In the genomic region with DNA sequence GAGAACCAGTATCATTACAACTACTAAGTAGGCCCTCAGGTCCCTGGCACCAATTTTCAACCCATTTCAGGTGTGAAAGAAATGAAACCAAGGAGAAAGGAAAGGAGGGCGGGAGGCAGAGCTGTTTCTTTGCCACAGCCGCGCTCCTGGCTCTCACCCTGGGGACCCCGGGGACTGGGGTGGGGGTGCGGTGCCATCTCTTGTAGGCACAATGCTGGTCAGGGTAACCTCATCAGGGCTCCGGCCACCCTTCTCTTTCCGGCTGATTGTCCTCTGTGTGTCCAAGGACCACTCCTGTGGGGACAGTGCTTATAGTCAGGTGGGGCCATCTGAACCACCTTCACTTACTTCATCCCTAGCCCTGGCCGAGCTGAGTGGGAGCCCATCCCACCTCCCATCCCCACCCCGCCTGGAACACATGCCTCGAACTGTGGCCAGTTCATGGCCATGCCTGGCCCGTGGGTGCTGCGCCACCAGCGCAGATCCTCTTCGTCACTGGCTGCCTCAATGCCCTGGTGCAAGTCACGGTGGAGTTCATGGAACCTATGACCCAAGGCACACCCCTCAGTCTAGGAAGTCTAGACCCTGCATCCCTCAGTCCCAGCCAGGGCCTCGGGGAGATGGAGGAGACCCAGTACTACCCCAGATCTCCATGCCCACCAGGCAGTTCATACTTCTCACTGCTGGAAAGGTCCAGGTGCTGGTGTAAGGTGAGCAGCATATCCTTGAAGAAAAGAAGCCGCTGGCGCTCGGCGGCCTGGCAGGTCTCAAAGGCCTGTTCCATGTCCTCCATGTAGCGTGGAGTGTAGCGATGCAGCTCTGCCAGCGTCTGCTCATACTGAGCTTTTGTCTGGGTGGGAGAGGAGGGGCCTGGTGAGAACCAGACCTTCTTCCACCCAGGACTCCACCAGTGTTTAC, we compare ENCODE assay signal across 8 cellular contexts. TPM values are rescaled to one million over a fixed set of nuclear protein-coding genes. Genes with fewer than 3 reads are reported as not detected.
DNase-seq lines count a peak whose midpoint lies in the region; ATAC-seq and TF ChIP-seq lines count a peak whose summit lies in the region.
"Had no signal": no experiment of that assay in that cellular context is flagged by ENCODE, and none has a peak within 500 bp of the region (broad histone marks: within the 10 kb centered on the region; RNA-seq: fewer than 3 reads in every experiment).

No MANE protein-coding gene starts in this region.

- intact Hi-C loops in Caco-2 (cut with micrococcal nuclease; ENCODE audit: unreplicated experiment): loop anchor here (5.0 kb wide), 2 partner anchors 38 to 53 kb away; no protein-coding TSS in a partner anchor
- intact Hi-C loops in right cardiac atrium (cut with DNase I): loop anchor here in 2 of 4 donors (5.0 kb wide), 3 partner anchors 83 to 173 kb away; a partner anchor contains a TSS

- H3K9me3 ChIP-seq in Caco-2 (no peaks in the 10 kb centered on the region), T-helper 17 cell (ENCODE audit: control insufficient read depth, low read length, poor library complexity, severe bottlenecking) (no peaks in the 10 kb centered on the region), right cardiac atrium (ENCODE audit: control insufficient read depth, low read length) (no peaks in the 10 kb centered on the region)

- H3K4me3 Mint-ChIP-seq in Caco-2 (ENCODE audit: unreplicated experiment): no peak overlapping the region
- no peak overlapping the region for H3K4me3 Mint-ChIP-seq in T-helper 17 cell
- H3K4me3 Mint-ChIP-seq in stimulated activated effector memory CD8-positive, alpha-beta T cell treated with anti-CD3 and anti-CD28 coated beads, Interleukin-12 subunit alpha, Interleukin-12 subunit beta, amount 100 ng/mL, for 72 hours: no peak overlapping the region
- H3K4me3 Mint-ChIP-seq: stimulated activated naive CD8-positive, alpha-beta T cell treated with anti-CD3 and anti-CD28 coated beads, Interleukin-15, Interleukin-2, amounts not matched to agents 100 ng/mL and 50 ng/mL, for 24 hours had no signal

- H3K4me1 ChIP-seq in Caco-2: peaks cover 8% of the 10 kb centered on the region; the same call in 1 of the 2 replicates
- H3K4me1 ChIP-seq in right cardiac atrium (ENCODE audit: control insufficient read depth, insufficient read depth, low read length): peaks cover 13% of the 10 kb centered on the region

- BruUV-seq in Caco-2 (replicated peaks; lab: Mats Ljungman, UMichigan): no TSS peak

- H3K4me1 Mint-ChIP-seq in Caco-2 (ENCODE audit: low read depth, unreplicated experiment): peaks cover 20% of the 10 kb centered on the region
- H3K4me1 Mint-ChIP-seq in T-helper 17 cell: peaks cover 19% of the 10 kb centered on the region
- peaks cover 32% of the 10 kb centered on the region for H3K4me1 Mint-ChIP-seq in stimulated activated effector memory CD8-positive, alpha-beta T cell treated with anti-CD3 and anti-CD28 coated beads, Interleukin-12 subunit alpha, Interleukin-12 subunit beta, amount 100 ng/mL, for 72 hours

- CTCF ChIA-PET in Caco-2 (lab: Charles Lee): interaction anchor here (0.6 to 2.6 kb wide), 14 partner anchors 8 to 176 kb away, joined by 3 to 13 read pairs (median 6); a partner anchor contains a TSS

- DNase-seq in Caco-2 (no peak), T-helper 17 cell (no peak), right cardiac atrium (no peak), GM19240 (ENCODE audit: insufficient read length, low spot score) (no peak), NOMO-1 (lab: John Stamatoyannopoulos, UW; ENCODE audit: unreplicated experiment in 2 of 2) (no peak)
- DNase-seq in stimulated activated effector memory CD8-positive, alpha-beta T cell treated with anti-CD3 and anti-CD28 coated beads, Interleukin-12 subunit alpha, Interleukin-12 subunit beta, amount 100 ng/mL, for 72 hours (ENCODE audit: low spot score in 2 of 2): no peak
- DNase-seq in stimulated activated CD4-positive, alpha-beta T cell treated with anti-CD3 and anti-CD28 coated beads, Interleukin-4, amount 100 ng/mL, for 1 hour: no peak

- peak overlapping the region; percentile 43 for H3K27ac Mint-ChIP-seq in Caco-2 (ENCODE audit: unreplicated experiment)
- peak overlapping the region; percentile 75 for H3K27ac Mint-ChIP-seq in T-helper 17 cell
- peak overlapping the region; percentile 99 for H3K27ac Mint-ChIP-seq in stimulated activated effector memory CD8-positive, alpha-beta T cell treated with anti-CD3 and anti-CD28 coated beads, Interleukin-12 subunit alpha, Interleukin-12 subunit beta, amount 100 ng/mL, for 72 hours

- H3K36me3 ChIP-seq in Caco-2 (ENCODE audit: control insufficient read depth, insufficient read depth, low read length): peaks cover 7% of the 10 kb centered on the region

- TF ChIP-seq CTCF in Caco-2 (IDR thresholded peaks at IDR 0.05; ENCODE audit: insufficient read depth in 1 of 2, low read depth in 1 of 2, low read length in 1 of 2, severe bottlenecking in 1 of 2, unreplicated experiment in 1 of 2): no peak

- ATAC-seq in T-helper 17 cell: no peak
- ATAC-seq in right cardiac atrium: no peak
- no peak for ATAC-seq in stimulated activated effector memory CD8-positive, alpha-beta T cell treated with anti-CD3 and anti-CD28 coated beads, Interleukin-12 subunit alpha, Interleukin-12 subunit beta, amount 100 ng/mL, for 72 hours

- peak overlapping the region; percentile 99 for H3K27ac ChIP-seq in right cardiac atrium (ENCODE audit: low read length)

- no peaks in the 10 kb centered on the region for H3K9me3 Mint-ChIP-seq in Caco-2 (ENCODE audit: unreplicated experiment)
- no peaks in the 10 kb centered on the region for H3K9me3 Mint-ChIP-seq in stimulated activated effector memory CD8-positive, alpha-beta T cell treated with anti-CD3 and anti-CD28 coated beads, Interleukin-12 subunit alpha, Interleukin-12 subunit beta, amount 100 ng/mL, for 72 hours
- H3K9me3 Mint-ChIP-seq: stimulated activated naive CD8-positive, alpha-beta T cell treated with anti-CD3 and anti-CD28 coated beads, Interleukin-15, Interleukin-2, amounts not matched to agents 100 ng/mL and 50 ng/mL, for 24 hours had no signal

- peaks cover 50% of the 10 kb centered on the region for H3K36me3 Mint-ChIP-seq in Caco-2 (ENCODE audit: insufficient read depth, unreplicated experiment)
- no peaks in the 10 kb centered on the region for H3K36me3 Mint-ChIP-seq in T-helper 17 cell (ENCODE audit: low read depth)
- H3K36me3 Mint-ChIP-seq in stimulated activated effector memory CD8-positive, alpha-beta T cell treated with anti-CD3 and anti-CD28 coated beads, Interleukin-12 subunit alpha, Interleukin-12 subunit beta, amount 100 ng/mL, for 72 hours: peaks cover 33% of the 10 kb centered on the region

- POLR2A ChIA-PET in Caco-2 (lab: Charles Lee): interaction anchor here (1.0 to 1.1 kb wide), 2 partner anchors 35 to 70 kb away, joined by 3 to 7 read pairs; a partner anchor contains a TSS

- WGBS in right cardiac atrium: 92% methylated on average over 23 of the region's 23 CpGs

- no peaks in the 10 kb centered on the region for H3K27me3 Mint-ChIP-seq in Caco-2 (ENCODE audit: insufficient read depth, unreplicated experiment)
- peaks cover 6% of the 10 kb centered on the region for H3K27me3 Mint-ChIP-seq in T-helper 17 cell

- H3K4me3 ChIP-seq in Caco-2 (ENCODE audit: low read depth, low read length) (no peak overlapping the region), right cardiac atrium (ENCODE audit: low read length) (no peak overlapping the region)

- H3K27me3 ChIP-seq in Caco-2 (replicated peaks; ENCODE audit: control insufficient read depth, insufficient read depth, low read length) (no peaks in the 10 kb centered on the region), right cardiac atrium (ENCODE audit: control insufficient read depth, insufficient read depth) (no peaks in the 10 kb centered on the region)

RNA-seq across cellular contexts. Expression of a gene that starts 2.3 kb away (rescaled TPM):
- 99.9 and 100.0 TPM in 2 replicates for total RNA-seq in Caco-2 (2022)
- 100 to 1,000 TPM; 181 to 189 TPM for total RNA-seq in T-helper 17 cell
- 10 to 100 TPM; 43.8 to 67.4 (median 56.5) TPM for total RNA-seq in right cardiac atrium
- 39.8 TPM for polyA plus RNA-seq in right cardiac atrium

RNA-seq across cellular contexts. Expression of a gene that starts 7.2 kb away (rescaled TPM):
- 72.8 and 76.7 TPM in 2 replicates for total RNA-seq in Caco-2 (2022)
- total RNA-seq in T-helper 17 cell: 1 to 10 TPM in 1 of 2 donors, under 1 TPM in 1; 0.30 to 1.4 TPM
- 100 to 1,000 TPM; 110 to 156 (median 123) TPM for total RNA-seq in right cardiac atrium
- 137 TPM for polyA plus RNA-seq in right cardiac atrium

RNA-seq across cellular contexts. Expression of a gene that starts 35.8 kb away (rescaled TPM):
- total RNA-seq in Caco-2 (2022): 42.2 and 43.7 TPM in 2 replicates
- total RNA-seq in T-helper 17 cell: 10 to 100 TPM; 75.3 to 77.0 TPM
- total RNA-seq in right cardiac atrium: 10 to 100 TPM in 3 of 4 donors, 1 to 10 TPM in 1; 9.2 to 12.4 (median 11.8) TPM
- 10.5 TPM for polyA plus RNA-seq in right cardiac atrium

Comparison
In these comparisons a context has a peak if more than half of its experiments do, and no peak if none do; other contexts are left out.
1. H3K27ac Mint-ChIP-seq: peak in every context shown above with its lines; median percentile 99 in stimulated activated effector memory CD8-positive, alpha-beta T cell treated with anti-CD3 and anti-CD28 coated beads, Interleukin-12 subunit alpha, Interleukin-12 subunit beta, amount 100 ng/mL, for 72 hours; 75 in T-helper 17 cell; 43 in Caco-2.
2. RNA of a gene that starts 7.2 kb away (total RNA-seq): 110 to 156 TPM in right cardiac atrium and 72.8 to 76.7 TPM in Caco-2; 0.30 to 1.4 TPM in T-helper 17 cell; every median in the first group is over 10 times any median in the second.